9 cellular contexts compared by ENCODE assay signal in the genomic region with DNA sequence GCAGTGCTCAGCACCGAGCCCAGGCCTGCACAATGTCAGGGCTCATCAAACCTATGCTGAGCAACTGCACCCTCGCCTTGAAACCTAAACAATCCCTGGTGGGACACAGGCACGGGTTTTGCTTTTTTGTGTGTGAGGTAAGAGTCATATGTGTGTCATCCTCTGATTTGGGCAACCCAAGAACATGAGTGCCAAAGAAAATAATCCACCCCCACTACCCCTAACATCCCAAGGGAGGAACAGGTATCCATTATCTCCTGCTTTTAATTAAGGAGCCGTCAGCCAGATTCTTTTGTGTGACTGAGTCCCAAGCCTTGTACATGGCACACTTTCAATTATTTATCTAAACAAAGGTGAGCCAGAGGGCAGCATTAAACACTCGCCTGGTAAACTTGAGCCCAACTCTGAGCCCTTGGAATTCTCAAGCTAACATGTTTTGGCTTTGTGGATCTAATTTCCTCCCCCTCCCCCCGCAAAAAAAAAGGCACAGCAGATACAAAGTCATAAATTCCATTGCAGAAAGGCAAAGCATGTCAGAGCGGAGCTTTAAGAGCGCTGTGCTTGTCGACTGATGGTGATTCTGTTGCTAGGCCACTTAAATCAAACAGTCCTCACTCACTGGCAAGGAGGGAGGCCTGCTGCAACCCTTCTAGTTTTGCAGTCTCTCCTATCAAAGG.
A peak's percentile ranks its signal among the peaks of the same experiment; 100 is the strongest.
DNase-seq lines count a peak whose midpoint lies in the region; ATAC-seq, FAIRE-seq and TF ChIP-seq lines count a peak whose summit lies in the region.
"Had no signal": no experiment of that assay in that cellular context is flagged by ENCODE, and none has a peak within 500 bp of the region (broad histone marks: within the 10 kb centered on the region; RNA-seq: fewer than 3 reads in every experiment).

No MANE protein-coding gene starts in this region.

- ATAC-seq in heart left ventricle (peak; percentile 88 to 95 (median 95)), GM21825 (IDR thresholded peaks at IDR 0.05; ENCODE audit: unreplicated experiment) (no peak)

- peak; percentile 61 for DNase-seq in ELR (ENCODE audit: low read depth)
- peak in 4 of 5 donors; percentile 33 to 66 (median 50) for DNase-seq in heart left ventricle
- peak; percentile 28 for DNase-seq in renal cortical epithelial cell (ENCODE audit: low read depth)
- DNase-seq in NAMALWA (ENCODE audit: low spot score): no peak
- no peak for DNase-seq in GM12891 (ENCODE audit: insufficient read length, low spot score)
- no peak for DNase-seq in CD1c-positive myeloid dendritic cell (ENCODE audit: extremely low spot score)

- H3K9me3 ChIP-seq in heart left ventricle: no peaks in the 10 kb centered on the region

- TF ChIP-seq CTCF in WI38 (IDR thresholded peaks at IDR 0.05; ENCODE audit: low read depth, low read length) (no peak), heart left ventricle (IDR thresholded peaks at IDR 0.05) (no peak)

- H3K4me3 ChIP-seq in WI38 (ENCODE audit: low read depth, low read length): 0 out of 2 replicates have a peak overlapping the region, but pooled peaks have one; percentile 8
- no peak overlapping the region for H3K4me3 ChIP-seq in heart left ventricle

- 20 to 24% (median 22%) methylated on average over 9 of the region's 9 CpGs for WGBS in heart left ventricle, 4 donors

- FAIRE-seq in GM12891 (lab: Jason Lieb, UNC): no peak
- FAIRE-seq: H54 had no signal

- intact Hi-C loops in heart left ventricle (cut with DNase I): loop anchor here in 3 of 10 donors (1.0 to 2.0 kb wide), 2 partner anchors 32 kb away; no protein-coding TSS in a partner anchor

- TF ChIP-seq POLR2A in heart left ventricle (IDR thresholded peaks at IDR 0.05): no peak
- no peak for TF ChIP-seq POLR2A in GM12891 (IDR thresholded peaks at IDR 0.05; ENCODE audit: low read depth, low read length)

- peaks cover 0 to 30% (median 11%) of the 10 kb centered on the region in 12 donors for H3K4me1 ChIP-seq in heart left ventricle

- peak overlapping the region; percentile 6 to 89 (median 76) for H3K27ac ChIP-seq in heart left ventricle

- no peaks in the 10 kb centered on the region for H3K27me3 ChIP-seq in heart left ventricle

- no peaks in the 10 kb centered on the region for H3K36me3 ChIP-seq in heart left ventricle

TF ChIP-seq in GM12891, 5 proteins besides CTCF, POLR2A, EP300 and RAD21:
- TF ChIP-seq POU2F2 (IDR thresholded peaks at IDR 0.05; ENCODE audit: low read depth, low read length) (no peak), PAX5 (IDR thresholded peaks at IDR 0.05; ENCODE audit: insufficient read depth, low read length, severe bottlenecking) (no peak), TAF1 (IDR thresholded peaks at IDR 0.05; ENCODE audit: low read depth, low read length) (no peak), POLR2AphosphoS5 (IDR thresholded peaks at IDR 0.05; ENCODE audit: low read depth, low read length) (no peak), SPI1 (IDR thresholded peaks at IDR 0.05; ENCODE audit: low read depth, low read length) (no peak)
TF ChIP-seq in GM12891: peak in this region for 0.

Comparison
In these comparisons a context has a peak if more than half of its experiments do, and no peak if none do; other contexts are left out.
1. DNase-seq: peak in ELR (single experiment), heart left ventricle (4 of 5) and renal cortical epithelial cell (single experiment); none in NAMALWA (single experiment), GM12891 (single experiment) and CD1c-positive myeloid dendritic cell (single experiment).